8 cellular contexts compared by ENCODE assay signal in genomic region chr18:43279015-43279758, GRCh38. TPM values are rescaled to one million over a fixed set of nuclear protein-coding genes. Genes with fewer than 3 reads are reported as not detected.
A peak's percentile ranks its signal among the peaks of the same experiment; 100 is the strongest.
DNase-seq lines count a peak whose midpoint lies in the region; ATAC-seq and TF ChIP-seq lines count a peak whose summit lies in the region.

No MANE protein-coding gene starts in this region.

- H3K27ac Mint-ChIP-seq in immature natural killer cell = no peak overlapping the region

- H3K36me3 Mint-ChIP-seq in immature natural killer cell = no peaks in the 10 kb centered on the region

- no peak overlapping the region for H3K27ac ChIP-seq in hepatocyte

- no peaks in the 10 kb centered on the region for H4K20me1 ChIP-seq in hepatocyte (ENCODE audit: insufficient read depth, poor library complexity, severe bottlenecking)

- H2AFZ ChIP-seq in hepatocyte = no peak overlapping the region

- H3K9me3 Mint-ChIP-seq in immature natural killer cell = peaks cover 1 to 10% (median 3%) of the 10 kb centered on the region in 6 donors

- peaks cover 16% of the 10 kb centered on the region for H3K27me3 ChIP-seq in hepatocyte

- no peaks in the 10 kb centered on the region for H3K9me2 ChIP-seq in hepatocyte (replicated peaks; ENCODE audit: insufficient read depth)

- 11% methylated on average over 6 of the region's 6 CpGs for WGBS in hepatocyte (ENCODE audit: low lambda C conversion rate, missing lambda C conversion rate)

- no peaks in the 10 kb centered on the region for H3K36me3 ChIP-seq in hepatocyte (replicated peaks; ENCODE audit: insufficient read depth, low read depth)

- no peak overlapping the region for H3K4me3 ChIP-seq in hepatocyte

- no peaks in the 10 kb centered on the region for H3K79me2 ChIP-seq in hepatocyte

- DNase-seq in DMS153 (lab: John Stamatoyannopoulos, UW) (peak; percentile 97), NCI-H526 treated with DMSO at 0.1 percent for 48 hours (lab: John Stamatoyannopoulos, UW) (peak; percentile 23), hepatocyte (ENCODE audit: low spot score) (peak; percentile 25), immature natural killer cell (no peak)
- DNase-seq in NK-92 treated with Interleukin-12 subunit alpha and Interleukin-12 subunit beta, amount 100 ng/mL, for 24 hours (lab: John Stamatoyannopoulos, UW) = no peak

- ATAC-seq in HG03280 (IDR thresholded peaks at IDR 0.05; ENCODE audit: unreplicated experiment) (peak; percentile 71), GM19455 (IDR thresholded peaks at IDR 0.05; ENCODE audit: unreplicated experiment) (no peak), HG03097 (IDR thresholded peaks at IDR 0.05; ENCODE audit: low FRiP score, unreplicated experiment) (no peak)

- no peaks in the 10 kb centered on the region for H3K4me1 Mint-ChIP-seq in immature natural killer cell

- H3K9me3 ChIP-seq in hepatocyte (ENCODE audit: low read depth) = no peaks in the 10 kb centered on the region

- no peak overlapping the region for H3K4me3 Mint-ChIP-seq in immature natural killer cell

- no peak overlapping the region for H3K4me2 ChIP-seq in hepatocyte

- H3K27me3 Mint-ChIP-seq in immature natural killer cell (ENCODE audit: low read depth in 3 of 3) = no peaks in the 10 kb centered on the region

- H3K4me1 ChIP-seq in hepatocyte (ENCODE audit: insufficient read depth) = no peaks in the 10 kb centered on the region

- no peak for TF ChIP-seq CTCF in hepatocyte (IDR thresholded peaks at IDR 0.05; ENCODE audit: poor library complexity)

RNA-seq across cellular contexts. Expression of gene SYT4, which starts 1.9 kb away (rescaled TPM):
- total RNA-seq in hepatocyte = 1.7 TPM in 2 replicates
- polyA plus RNA-seq in hepatocyte = 0.39 and 1.3 TPM in 2 replicates
- polyA plus RNA-seq in immature natural killer cell = not detected

Comparison
In these comparisons a context has a peak if more than half of its experiments do, and no peak if none do; other contexts are left out.
1. DNase-seq: peak in DMS153 (single experiment), NCI-H526 treated with DMSO at 0.1 percent for 48 hours (single experiment) and hepatocyte (single experiment); none in NK-92 treated with Interleukin-12 subunit alpha and Interleukin-12 subunit beta, amount 100 ng/mL, for 24 hours (single experiment) and immature natural killer cell (0 of 3).